1 cellular context compared by ENCODE assay signal in the genomic region with DNA sequence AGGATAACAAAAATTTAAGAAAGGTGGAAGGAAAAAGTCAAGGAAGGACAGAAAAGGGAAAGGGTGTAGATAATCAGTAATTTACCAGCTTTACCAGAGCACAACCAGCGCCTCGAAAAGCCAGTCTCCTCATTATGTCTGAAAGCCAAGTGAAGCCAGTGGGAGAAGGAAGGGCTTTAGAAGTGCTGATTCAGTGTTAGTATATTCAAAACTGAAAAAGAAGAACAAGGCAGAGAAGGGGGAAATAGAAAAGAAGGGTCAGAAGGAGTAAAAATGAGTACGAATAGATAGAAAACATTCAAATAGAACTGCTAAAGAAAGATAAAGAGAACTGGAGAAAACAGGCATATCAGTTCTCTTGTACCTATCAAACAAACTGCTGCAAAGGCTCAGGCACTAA.
TF ChIP-seq lines count a peak whose summit lies in the region.

No MANE protein-coding gene starts in this region.

TF ChIP-seq in K562, 482 proteins besides CTCF, POLR2A, EP300 and RAD21:
- TF ChIP-seq MAFF (IDR thresholded peaks at IDR 0.05; ENCODE audit: low read length) (peak; percentile 36; the same call in 1 of the 2 replicates), MAFG (tag; conservative IDR thresholded peaks at IDR 0.05) (peak; percentile 48), TCF3 (CRISPR knock-in tag; IDR thresholded peaks at IDR 0.05) (no peak), ZNF586 (CRISPR knock-in tag; conservative IDR thresholded peaks at IDR 0.05) (no peak), NR3C1 (CRISPR knock-in tag; IDR thresholded peaks at IDR 0.05) (no peak), RUNX1 (IDR thresholded peaks at IDR 0.05; ENCODE audit: low read depth) (no peak), CCAR2 (IDR thresholded peaks at IDR 0.05; ENCODE audit: low read depth, low read length) (no peak), NELFE (IDR thresholded peaks at IDR 0.05; ENCODE audit: insufficient read depth, insufficient read length) (no peak), ZNF778 (CRISPR knock-in tag; IDR thresholded peaks at IDR 0.05) (no peak), MAFK (IDR thresholded peaks at IDR 0.05; ENCODE audit: low read length) (peak; percentile 15; the same call in 1 of the 2 replicates), ZNF589 (CRISPR knock-in tag; IDR thresholded peaks at IDR 0.05; ENCODE audit: low read depth) (no peak), ZNF584 (CRISPR knock-in tag; IDR thresholded peaks at IDR 0.05; ENCODE audit: low read depth) (0 out of 2 replicates have a peak, but pooled peaks have one; percentile 26), ZNF316 (IDR thresholded peaks at IDR 0.05) (peak; percentile 90), C11orf30 (IDR thresholded peaks at IDR 0.05; ENCODE audit: low read depth) (peak; percentile 87), ZBTB1 (CRISPR knock-in tag; IDR thresholded peaks at IDR 0.05; ENCODE audit: borderline replicate concordance, low read depth) (no peak), RFX1 (IDR thresholded peaks at IDR 0.05) (no peak), TAL1 (IDR thresholded peaks at IDR 0.05) (0 out of 2 replicates have a peak, but pooled peaks have one; percentile 6), TEAD1 (CRISPR knock-in tag; IDR thresholded peaks at IDR 0.05) (no peak), PHF20 (IDR thresholded peaks at IDR 0.05; ENCODE audit: partially characterized antibody) (no peak)
- TF ChIP-seq, protein P1, sequence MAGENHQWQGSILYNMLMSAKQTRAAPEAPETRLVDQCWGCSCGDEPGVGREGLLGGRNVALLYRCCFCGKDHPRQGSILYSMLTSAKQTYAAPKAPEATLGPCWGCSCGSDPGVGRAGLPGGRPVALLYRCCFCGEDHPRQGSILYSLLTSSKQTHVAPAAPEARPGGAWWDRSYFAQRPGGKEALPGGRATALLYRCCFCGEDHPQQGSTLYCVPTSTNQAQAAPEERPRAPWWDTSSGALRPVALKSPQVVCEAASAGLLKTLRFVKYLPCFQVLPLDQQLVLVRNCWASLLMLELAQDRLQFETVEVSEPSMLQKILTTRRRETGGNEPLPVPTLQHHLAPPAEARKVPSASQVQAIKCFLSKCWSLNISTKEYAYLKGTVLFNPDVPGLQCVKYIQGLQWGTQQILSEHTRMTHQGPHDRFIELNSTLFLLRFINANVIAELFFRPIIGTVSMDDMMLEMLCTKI (IDR thresholded peaks at IDR 0.05; ENCODE audit: partially characterized antibody), result no peak
